ENCODE assay signal across 14 cellular contexts in genomic region chr20:63787302-63787701, GRCh38. TPM values are rescaled to one million over a fixed set of nuclear protein-coding genes. Genes with fewer than 3 reads are reported as not detected.
"Had no signal": no experiment of that assay in that cellular context is flagged by ENCODE, and none has a peak within 500 bp of the region (broad histone marks: within the 10 kb centered on the region; RNA-seq: fewer than 3 reads in every experiment).

No MANE protein-coding gene starts in this region.

- H3K27ac Mint-ChIP-seq: activated CD4-positive, alpha-beta T cell treated with anti-CD3 and anti-CD28 coated beads, Interleukin-2, amount 10 ng/mL, durations not matched to agents 7 days and 5 days had no signal

- H3K27me3 Mint-ChIP-seq: activated CD4-positive, alpha-beta T cell treated with anti-CD3 and anti-CD28 coated beads, Interleukin-2, amount 10 ng/mL, durations not matched to agents 7 days and 5 days had no signal

- H3K9me3 Mint-ChIP-seq: activated CD4-positive, alpha-beta T cell treated with anti-CD3 and anti-CD28 coated beads, Interleukin-2, amount 10 ng/mL, durations not matched to agents 7 days and 5 days; activated T-cell treated with anti-CD3 and anti-CD28 coated beads, Interleukin-2, amount 50 U/mL, for 4 hours had no signal

- H3K4me3 ChIP-seq: ascending aorta, pancreas, thyroid gland had no signal

- ATAC-seq: activated T-cell treated with anti-CD3 and anti-CD28 coated beads, Interleukin-2, amount 50 U/mL, for 4 hours had no signal

- H3K4me1 ChIP-seq: ascending aorta, pancreas, thyroid gland had no signal

- DNase-seq: activated CD4-positive, alpha-beta T cell treated with anti-CD3 and anti-CD28 coated beads, Interleukin-2, amount 10 ng/mL, durations not matched to agents 7 days and 5 days; activated CD8-positive, alpha-beta memory T cell treated with anti-CD3 and anti-CD28 coated beads, Interleukin-2, amount 50 U/mL, for 4 hours; activated naive CD4-positive, alpha-beta T cell treated with anti-CD3 and anti-CD28 coated beads, Interleukin-2, amount 50 U/mL, for 16 hours; activated T-cell treated with anti-CD3 and anti-CD28 coated beads, Interleukin-2, amount 50 U/mL, for 4 hours; foreskin fibroblast; hypothalamus; islet precursor cell; midbrain; pancreas; stimulated activated CD4-positive, alpha-beta T cell treated with anti-CD3 and anti-CD28 coated beads, Interleukin-2, amount 100 ng/mL, for 24 hours; stimulated activated naive CD4-positive, alpha-beta T cell treated with Interleukin-2 at 50 U/mL for 16 hours; T1000; thyroid gland had no signal

- H3K4me3 Mint-ChIP-seq: activated CD4-positive, alpha-beta T cell treated with anti-CD3 and anti-CD28 coated beads, Interleukin-2, amount 10 ng/mL, durations not matched to agents 7 days and 5 days; activated T-cell treated with anti-CD3 and anti-CD28 coated beads, Interleukin-2, amount 50 U/mL, for 4 hours had no signal

- H3K9me3 ChIP-seq: ascending aorta, pancreas, thyroid gland had no signal

- H3K27me3 ChIP-seq: ascending aorta, pancreas, thyroid gland had no signal

- H3K27ac ChIP-seq: ascending aorta, pancreas, thyroid gland had no signal

RNA-seq across cellular contexts. Expression of gene ZBTB46, which starts 43.8 kb away (rescaled TPM):
- total RNA-seq: activated CD4-positive, alpha-beta T cell treated with anti-CD3 and anti-CD28 coated beads, Interleukin-2, amount 10 ng/mL, durations not matched to agents 7 days and 5 days had no signal
